13 cellular contexts compared by ENCODE assay signal in the genomic region with DNA sequence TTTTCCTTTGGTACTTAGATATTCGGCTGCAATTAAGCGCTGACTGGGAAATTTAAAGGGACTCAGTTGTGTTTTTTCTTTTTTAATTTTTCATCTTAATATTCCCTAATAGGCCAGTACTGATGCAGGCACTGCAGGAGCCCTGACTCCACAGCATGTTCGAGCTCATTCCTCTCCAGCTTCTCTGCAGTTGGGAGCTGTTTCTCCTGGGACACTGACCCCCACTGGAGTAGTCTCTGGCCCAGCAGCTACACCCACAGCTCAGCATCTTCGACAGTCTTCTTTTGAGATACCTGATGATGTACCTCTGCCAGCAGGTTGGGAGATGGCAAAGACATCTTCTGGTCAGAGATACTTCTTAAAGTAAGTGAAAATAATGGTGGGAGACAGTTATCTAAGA. TPM values are rescaled to one million over a fixed set of nuclear protein-coding genes. Genes with fewer than 3 reads are reported as not detected.
A peak's percentile ranks its signal among the peaks of the same experiment; 100 is the strongest.
DNase-seq lines count a peak whose midpoint lies in the region; ATAC-seq and TF ChIP-seq lines count a peak whose summit lies in the region.
"Had no signal": no experiment of that assay in that cellular context is flagged by ENCODE, and none has a peak within 500 bp of the region (broad histone marks: within the 10 kb centered on the region; RNA-seq: fewer than 3 reads in every experiment).

No MANE protein-coding gene starts in this region.

- peaks cover 71% of the 10 kb centered on the region for H3K4me1 Mint-ChIP-seq in brain

- H3K27me3 ChIP-seq in HCT116 (ENCODE audit: insufficient read depth, low read length) (no peaks in the 10 kb centered on the region), subcutaneous abdominal adipose tissue (ENCODE audit: control insufficient read depth in 5 of 5, insufficient read depth in 4 of 5, low read length in 5 of 5) (no peaks in the 10 kb centered on the region), MM.1S (replicated peaks; ENCODE audit: insufficient read depth, low read length) (no peaks in the 10 kb centered on the region)

- peaks cover 0 to 16% of the 10 kb centered on the region in 2 experiments; a peak in 1 of 4 replicates for H3K36me3 ChIP-seq in HCT116 (ENCODE audit: control insufficient read depth in 1 of 2, insufficient read depth in 2 of 2, low read length in 2 of 2)
- peaks cover 0 to 13% (median 5%) of the 10 kb centered on the region in 5 donors for H3K36me3 ChIP-seq in subcutaneous abdominal adipose tissue (ENCODE audit: control insufficient read depth in 5 of 5, insufficient read depth in 5 of 5, low read length in 5 of 5)
- H3K36me3 ChIP-seq in MM.1S (replicated peaks; ENCODE audit: insufficient read depth, low read length): no peaks in the 10 kb centered on the region

- no peak for ATAC-seq in HCT116
- ATAC-seq: activated T-cell treated with anti-CD3 and anti-CD28 coated beads, Interleukin-2, amount 50 U/mL, for 72 hours had no signal

- POLR2A ChIA-PET in HCT116 (lab: Charles Lee): no interaction called here

- H3K9me3 ChIP-seq in HCT116 (ENCODE audit: control insufficient read depth in 1 of 2, insufficient read depth in 1 of 2, low read depth in 1 of 2, low read length in 2 of 2) (no peaks in the 10 kb centered on the region), subcutaneous abdominal adipose tissue (ENCODE audit: control insufficient read depth in 5 of 5, low read length in 5 of 5) (no peaks in the 10 kb centered on the region), MM.1S (replicated peaks; ENCODE audit: insufficient read depth, low read length) (no peaks in the 10 kb centered on the region)

- H3K4me3 ChIP-seq in HCT116 (replicated peaks in 1 of 2; ENCODE audit: low read depth in 1 of 2, low read length in 2 of 2): no peak overlapping the region
- peak overlapping the region in 2 of 5 donors; percentile 29 to 30 for H3K4me3 ChIP-seq in subcutaneous abdominal adipose tissue (ENCODE audit: low read depth in 1 of 5, low read length in 5 of 5)
- no peak overlapping the region for H3K4me3 ChIP-seq in MM.1S (ENCODE audit: low read length)

- peaks cover 15% of the 10 kb centered on the region for H3K27me3 Mint-ChIP-seq in brain

- CTCF ChIA-PET in HCT116 (lab: Charles Lee): no interaction called here

- H2AFZ ChIP-seq in HCT116 (ENCODE audit: low read depth, low read length, poor library complexity, severe bottlenecking) (no peak overlapping the region), MM.1S (ENCODE audit: low read length) (no peak overlapping the region)

- H3K4me1 ChIP-seq in HCT116 (ENCODE audit: control insufficient read depth in 1 of 2, insufficient read depth in 2 of 2, low read length in 2 of 2) (peaks cover 61 to 75% of the 10 kb centered on the region in 2 experiments), subcutaneous abdominal adipose tissue (ENCODE audit: control insufficient read depth in 5 of 5, insufficient read depth in 5 of 5, low read length in 5 of 5) (peaks cover 0 to 60% (median 27%) of the 10 kb centered on the region in 5 donors), MM.1S (ENCODE audit: low read length) (no peaks in the 10 kb centered on the region)

- no peaks in the 10 kb centered on the region for H3K9me3 Mint-ChIP-seq in brain
- H3K9me3 Mint-ChIP-seq: activated T-cell treated with anti-CD3 and anti-CD28 coated beads, Interleukin-2, amount 50 U/mL, for 72 hours; stimulated activated naive CD8-positive, alpha-beta T cell treated with anti-CD3 and anti-CD28 coated beads, Interleukin-15, Interleukin-2, amounts not matched to agents 100 ng/mL and 50 ng/mL, for 24 hours had no signal

- H3K9me2 ChIP-seq in HCT116 (ENCODE audit: insufficient read depth) (no peaks in the 10 kb centered on the region), MM.1S (replicated peaks; ENCODE audit: insufficient read depth, low read length) (no peaks in the 10 kb centered on the region)

- no peaks in the 10 kb centered on the region for H3F3A ChIP-seq in MM.1S (ENCODE audit: insufficient read depth, low read length)

- BruUV-seq in HCT116 (replicated peaks; lab: Mats Ljungman, UMichigan): no TSS peak

- peaks cover 3% of the 10 kb centered on the region for H3K36me3 Mint-ChIP-seq in brain
- H3K36me3 Mint-ChIP-seq: CD4-positive, CD25-positive, alpha-beta regulatory T cell had no signal

- TF ChIP-seq CTCF in HCT116 (IDR thresholded peaks at IDR 0.05 in 2 of 3, conservative IDR thresholded peaks at IDR 0.05 in 1 of 3; ENCODE audit: borderline replicate concordance in 1 of 3, insufficient read depth in 1 of 3, low read depth in 2 of 3, low read length in 2 of 3) (no peak), brain (conservative IDR thresholded peaks at IDR 0.05) (no peak), MM.1S (IDR thresholded peaks at IDR 0.05; ENCODE audit: low read length) (no peak)

- peak overlapping the region in 4 of 5 experiments; percentile 75 to 93 (median 90) for H3K27ac Mint-ChIP-seq in brain
- H3K27ac Mint-ChIP-seq: activated T-cell treated with anti-CD3 and anti-CD28 coated beads, Interleukin-2, amount 50 U/mL, for 72 hours; CD4-positive, CD25-positive, alpha-beta regulatory T cell; stimulated activated naive CD8-positive, alpha-beta T cell treated with anti-CD3 and anti-CD28 coated beads, Interleukin-15, Interleukin-2, amounts not matched to agents 100 ng/mL and 50 ng/mL, for 24 hours had no signal

- TF ChIP-seq POLR2A in HCT116 (IDR thresholded peaks at IDR 0.05; ENCODE audit: borderline replicate concordance, extremely low read depth, insufficient read depth, insufficient read length): no peak

- peak overlapping the region; percentile 75 to 96 (median 84) for H3K4me3 Mint-ChIP-seq in brain
- H3K4me3 Mint-ChIP-seq: activated T-cell treated with anti-CD3 and anti-CD28 coated beads, Interleukin-2, amount 50 U/mL, for 72 hours; CD4-positive, CD25-positive, alpha-beta regulatory T cell; stimulated activated naive CD8-positive, alpha-beta T cell treated with anti-CD3 and anti-CD28 coated beads, Interleukin-15, Interleukin-2, amounts not matched to agents 100 ng/mL and 50 ng/mL, for 24 hours had no signal

- RAD21 ChIA-PET in HCT116 (lab: Charles Lee; ENCODE audit: low non-redundant PET in 1 of 2, low total read pairs in 2 of 2, uncharacterized antibody in 2 of 2, unreplicated experiment in 2 of 2): no interaction called here

- H4K20me1 ChIP-seq in HCT116 (ENCODE audit: insufficient read depth) (no peaks in the 10 kb centered on the region), MM.1S (ENCODE audit: insufficient read depth, low read length) (no peaks in the 10 kb centered on the region)

- H3K79me2 ChIP-seq in HCT116 (ENCODE audit: insufficient read depth, low read length): peaks cover 78% of the 10 kb centered on the region
- no peaks in the 10 kb centered on the region for H3K79me2 ChIP-seq in MM.1S (ENCODE audit: low read length)

- H3K4me2 ChIP-seq in HCT116 (ENCODE audit: low read length) (peak overlapping the region; percentile 32), MM.1S (ENCODE audit: low read depth, low read length) (no peak overlapping the region)

- DNase-seq in HCT116 (ENCODE audit: low read depth, low spot score): no peak
- DNase-seq in islet precursor cell: peak; percentile 62
- no peak for DNase-seq in NCI-H345 treated with DMSO at 0.1 percent for 48 hours (lab: John Stamatoyannopoulos, UW; ENCODE audit: unreplicated experiment)
- DNase-seq in stimulated activated CD4-positive, alpha-beta T cell treated with anti-CD3 and anti-CD28 coated beads, Interleukin-4, amount 100 ng/mL, for 24 hours: no peak
- no peak for DNase-seq in NCI-H146 (lab: John Stamatoyannopoulos, UW)
- no peak for DNase-seq in MM.1S
- DNase-seq: activated T-cell treated with anti-CD3 and anti-CD28 coated beads, Interleukin-2, amount 50 U/mL, for 72 hours; CD4-positive, CD25-positive, alpha-beta regulatory T cell; midbrain; NCI-H1048 had no signal

- no peak overlapping the region for H3K9ac ChIP-seq in HCT116 (ENCODE audit: low read length)
- peak overlapping the region in 1 of 5 donors; percentile 52 for H3K9ac ChIP-seq in subcutaneous abdominal adipose tissue (ENCODE audit: low read length in 5 of 5)
- no peak overlapping the region for H3K9ac ChIP-seq in MM.1S (ENCODE audit: low read length)

- no peak for TF ChIP-seq RAD21 in HCT116 (IDR thresholded peaks at IDR 0.05; ENCODE audit: low read depth)

- H3K27ac ChIP-seq in HCT116 (ENCODE audit: low read depth, low read length) (no peak overlapping the region), subcutaneous abdominal adipose tissue (ENCODE audit: low read depth, low read length) (peak overlapping the region; percentile 69), MM.1S (ENCODE audit: low read length) (no peak overlapping the region)

- intact Hi-C loops in HCT116 (cut with micrococcal nuclease): loop anchor here (5.0 kb wide), 3 partner anchors 58 to 153 kb away; no protein-coding TSS in a partner anchor

TF ChIP-seq in HCT116, 20 proteins besides CTCF, POLR2A, EP300 and RAD21:
- TF ChIP-seq POLR2AphosphoS5 (IDR thresholded peaks at IDR 0.05; ENCODE audit: low read depth, low read length): no peak
- TF ChIP-seq FOSL1 (IDR thresholded peaks at IDR 0.05; ENCODE audit: low read depth): no peak
- TF ChIP-seq ZFX (IDR thresholded peaks at IDR 0.05): no peak
- no peak for TF ChIP-seq YY1 (IDR thresholded peaks at IDR 0.05; ENCODE audit: extremely low read depth, insufficient replicate concordance, low read depth, low read length)
- TF ChIP-seq, protein P1, sequence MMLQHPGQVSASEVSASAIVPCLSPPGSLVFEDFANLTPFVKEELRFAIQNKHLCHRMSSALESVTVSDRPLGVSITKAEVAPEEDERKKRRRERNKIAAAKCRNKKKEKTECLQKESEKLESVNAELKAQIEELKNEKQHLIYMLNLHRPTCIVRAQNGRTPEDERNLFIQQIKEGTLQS (IDR thresholded peaks at IDR 0.05): no peak
- TF ChIP-seq JUND (IDR thresholded peaks at IDR 0.05): no peak
- no peak for TF ChIP-seq SIN3A (IDR thresholded peaks at IDR 0.05; ENCODE audit: low read depth)

RNA-seq across cellular contexts. Expression of a gene that starts 3.8 kb away (rescaled TPM):
- 88.6 TPM for total RNA-seq in HCT116 (2021; ENCODE audit: unreplicated experiment)
- polyA plus RNA-seq in HCT116 (2012): 62.8 and 64.2 TPM in 2 replicates
- polyA plus RNA-seq in brain (ENCODE audit: insufficient read depth, low read depth, low replicate concordance): 6.4 TPM
- total RNA-seq: CD4-positive, CD25-positive, alpha-beta regulatory T cell had no signal
- polyA plus RNA-seq: CD4-positive, CD25-positive, alpha-beta regulatory T cell had no signal
